In the genomic region with DNA sequence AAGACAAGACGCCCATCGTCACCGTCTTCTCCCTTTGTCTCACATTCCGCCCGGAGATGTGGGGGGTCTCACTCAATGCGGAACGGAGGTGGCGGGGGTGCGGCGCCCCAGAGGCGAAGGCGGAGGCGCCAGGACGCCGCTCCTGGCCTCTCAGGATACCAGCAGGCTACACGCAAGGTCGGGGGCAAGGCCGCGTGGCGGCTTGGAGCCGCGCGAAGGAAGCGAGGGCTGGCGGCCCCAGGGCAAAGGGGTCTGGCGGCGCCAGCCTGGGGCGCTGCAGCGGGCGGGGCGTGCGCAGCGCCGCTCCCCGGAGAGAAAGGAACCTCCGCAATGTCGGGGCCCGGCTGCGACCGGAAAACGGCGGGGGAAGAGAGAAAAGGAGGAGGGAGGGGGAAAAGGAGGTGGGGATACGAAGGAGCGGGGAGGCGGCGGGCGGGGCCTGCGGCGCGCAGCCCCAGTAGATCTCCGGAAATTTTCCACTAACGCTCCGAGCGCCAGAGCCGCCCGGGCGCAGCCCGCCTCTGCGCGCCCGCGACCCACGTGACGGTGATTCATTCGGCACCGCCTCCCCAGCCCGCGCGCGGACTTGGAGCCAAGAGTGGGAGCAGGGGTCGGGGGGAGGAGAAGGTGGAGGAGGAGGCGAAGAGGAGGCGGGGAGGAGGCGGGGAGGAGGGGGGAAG, we compare ENCODE assay signal across 8 cellular contexts. TPM values are rescaled to one million over a fixed set of nuclear protein-coding genes. Genes with fewer than 3 reads are reported as not detected.
DNase-seq lines count a peak whose midpoint lies in the region; ATAC-seq and TF ChIP-seq lines count a peak whose summit lies in the region.

No MANE protein-coding gene starts in this region.

- peak; percentile 64 for TF ChIP-seq POLR2A in erythroblast (IDR thresholded peaks at IDR 0.05; ENCODE audit: low read length)

- no peaks in the 10 kb centered on the region for H3K9me2 ChIP-seq in OCI-LY7 (ENCODE audit: insufficient read depth, low read length)

- H3K36me3 ChIP-seq in OCI-LY7 (ENCODE audit: insufficient read depth, low read length) (no peaks in the 10 kb centered on the region), muscle layer of colon (ENCODE audit: insufficient read depth, low read length) (no peaks in the 10 kb centered on the region)

- no peaks in the 10 kb centered on the region for H3K9me3 ChIP-seq in OCI-LY7 (ENCODE audit: low read length)
- no peaks in the 10 kb centered on the region for H3K9me3 ChIP-seq in muscle layer of colon (ENCODE audit: low read length)

- no TSS peak for BruUV-seq in OCI-LY7 (replicated peaks; lab: Mats Ljungman, UMichigan)

- TF ChIP-seq CTCF in OCI-LY7 (conservative IDR thresholded peaks at IDR 0.05; ENCODE audit: low read length) = peak; percentile 61

- intact Hi-C loops in OCI-LY7 (cut with micrococcal nuclease; ENCODE audit: unreplicated experiment) = loop anchor here (1.0 to 10.0 kb wide), 4 partner anchors 11 to 1168 kb away; partner anchors contain the start of genes ANO6, SCAF11 and SLC38A2

- peak overlapping the region; percentile 92 for H3K4me2 ChIP-seq in OCI-LY7 (ENCODE audit: low read length)

- peaks cover 46% of the 10 kb centered on the region for H3K4me1 ChIP-seq in OCI-LY7 (ENCODE audit: insufficient read depth, low read length, poor library complexity, severe bottlenecking)
- peaks cover 42% of the 10 kb centered on the region for H3K4me1 ChIP-seq in muscle layer of colon (ENCODE audit: insufficient read depth, low read length)

- ATAC-seq in GM21576 (IDR thresholded peaks at IDR 0.05; ENCODE audit: unreplicated experiment) = peak; percentile 62

- peak overlapping the region; percentile 72 for H3K9ac ChIP-seq in muscle layer of colon (ENCODE audit: low read length)

- DNase-seq in DMS53 (lab: John Stamatoyannopoulos, UW) = peak; percentile 100
- peak; percentile 86 for DNase-seq in OCI-LY7 (ENCODE audit: low spot score)
- peak; percentile 93 for DNase-seq in activated T-cell treated with anti-CD3 and anti-CD28 coated beads, Interleukin-2, amount 50 U/mL, for 1 hour
- peak; percentile 94 to 96 for DNase-seq in erythroblast (lab: John Stamatoyannopoulos, UW)
- DNase-seq in stimulated activated CD8-positive, alpha-beta memory T cell treated with anti-CD3 and anti-CD28 coated beads, Interleukin-7, amount 100 ng/mL, for 1 hour (ENCODE audit: low read depth in 2 of 2) = peak; percentile 84 to 86

- no peaks in the 10 kb centered on the region for H3K36me3 Mint-ChIP-seq in IgD-negative memory B cell

- POLR2A ChIA-PET in OCI-LY7 (lab: Charles Lee) = interaction anchor here (0.6 to 1.4 kb wide), 3 partner anchors 10 to 20 kb away, joined by 3 to 6 read pairs (median 3); partner anchors contain the start of gene SLC38A2

- H3K9me3 Mint-ChIP-seq in IgD-negative memory B cell = no peaks in the 10 kb centered on the region

- H3K79me2 ChIP-seq in OCI-LY7 (ENCODE audit: insufficient read depth, low read depth, low read length) = no peaks in the 10 kb centered on the region

- H3K27ac ChIP-seq in OCI-LY7 (ENCODE audit: low read depth, low read length, poor library complexity, severe bottlenecking) (peak overlapping the region; percentile 28), muscle layer of colon (ENCODE audit: low read depth, low read length) (peak overlapping the region; percentile 99)

- H3K27me3 Mint-ChIP-seq in IgD-negative memory B cell = no peaks in the 10 kb centered on the region

- H3K27me3 ChIP-seq in muscle layer of colon (ENCODE audit: control insufficient read depth in 1 of 2, insufficient read depth in 2 of 2, low read length in 2 of 2) = no peaks in the 10 kb centered on the region

- peak overlapping the region; percentile 80; the same call in 1 of the 2 replicates for H2AFZ ChIP-seq in OCI-LY7 (ENCODE audit: low read length)

- H3K4me3 ChIP-seq in OCI-LY7 (ENCODE audit: low read depth, low read length, poor library complexity, severe bottlenecking) (peak overlapping the region; percentile 74), muscle layer of colon (ENCODE audit: low read depth in 1 of 2, low read length in 2 of 2) (peak overlapping the region; percentile 66 to 86)

- peak overlapping the region; percentile 89 to 97 (median 94) for H3K4me3 Mint-ChIP-seq in IgD-negative memory B cell

- no peaks in the 10 kb centered on the region; the same call in 1 of the 2 replicates for H4K20me1 ChIP-seq in OCI-LY7 (ENCODE audit: insufficient read depth, low read length)

- CTCF ChIA-PET in OCI-LY7 (lab: Charles Lee; ENCODE audit: unreplicated experiment) = interaction anchor here (0.7 kb wide), 1 partner anchor 392 kb away, joined by 6 read pairs; no protein-coding TSS in a partner anchor

- H3K4me1 Mint-ChIP-seq in IgD-negative memory B cell = peaks cover 28 to 34% (median 28%) of the 10 kb centered on the region in 3 donors

- H3K27ac Mint-ChIP-seq in IgD-negative memory B cell = peak overlapping the region; percentile 93 to 97 (median 96)

RNA-seq across cellular contexts. Expression of gene SLC38A2, which starts 10.5 kb away (rescaled TPM):
- 51.1 TPM for polyA plus RNA-seq in IgD-negative memory B cell
- total RNA-seq in OCI-LY7 (2014; rRNA removed; shearing (Covaris generic)) = 66.2 and 70.5 TPM in 2 replicates
- 93.5 and 107 TPM in 2 replicates for total RNA-seq in OCI-LY7 (2022)

Comparison
In these comparisons a context has a peak if more than half of its experiments do, and no peak if none do; other contexts are left out.
1. Peak in every context shown above with its lines: DNase-seq, ATAC-seq, H3K4me3 ChIP-seq and H3K27ac ChIP-seq.